In the genomic region with DNA sequence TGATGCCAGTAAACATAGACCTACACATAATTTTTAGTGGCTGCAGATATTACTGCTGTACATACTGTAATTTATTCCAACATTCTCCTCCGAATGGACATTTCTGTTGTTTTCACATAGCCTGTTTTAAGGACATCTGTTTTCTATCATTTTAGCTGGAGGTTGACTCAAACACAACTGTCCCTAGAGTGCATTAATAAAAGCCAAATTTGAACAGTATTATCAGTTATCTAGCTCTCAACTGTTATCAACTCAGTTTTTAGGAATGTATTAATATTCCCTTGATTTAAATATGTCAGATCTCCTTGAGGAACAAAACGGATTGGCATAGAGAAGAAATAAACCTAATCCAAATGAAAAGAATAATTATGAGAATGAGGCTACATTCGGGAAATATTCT, we compare ENCODE assay signal across 43 cellular contexts. TPM values are rescaled to one million over a fixed set of nuclear protein-coding genes. Genes with fewer than 3 reads are reported as not detected.
"Had no signal": no experiment of that assay in that cellular context is flagged by ENCODE, and none has a peak within 500 bp of the region (broad histone marks: within the 10 kb centered on the region; RNA-seq: fewer than 3 reads in every experiment).

No MANE protein-coding gene starts in this region.

- H3K36me3 Mint-ChIP-seq: activated naive CD4-positive, alpha-beta T cell treated with anti-CD3 and anti-CD28 coated beads, Interleukin-2, amount 10 ng/mL, durations not matched to agents 7 days and 5 days; activated naive CD4-positive, alpha-beta T cell treated with anti-CD3 and anti-CD28 coated beads, Interleukin-2, amount 50 U/mL, for 24 hours; activated naive CD4-positive, alpha-beta T cell treated with anti-CD3 and anti-CD28 coated beads, Interleukin-2, amount 50 U/mL, for 72 hours; activated naive CD8-positive, alpha-beta T cell; activated naive CD8-positive, alpha-beta T cell treated with anti-CD3 and anti-CD28 coated beads for 36 hours; activated naive CD8-positive, alpha-beta T cell treated with anti-CD3 and anti-CD28 coated beads, Interleukin-2, amount 10 ng/mL, durations not matched to agents 7 days and 5 days; brain had no signal

- H3K4me3 Mint-ChIP-seq: activated naive CD4-positive, alpha-beta T cell treated with anti-CD3 and anti-CD28 coated beads for 36 hours; activated naive CD4-positive, alpha-beta T cell treated with anti-CD3 and anti-CD28 coated beads, Interleukin-2, amount 10 ng/mL, durations not matched to agents 7 days and 5 days; activated naive CD4-positive, alpha-beta T cell treated with anti-CD3 and anti-CD28 coated beads, Interleukin-2, amount 50 U/mL, for 24 hours; activated naive CD8-positive, alpha-beta T cell; activated naive CD8-positive, alpha-beta T cell treated with anti-CD3 and anti-CD28 coated beads for 36 hours; activated naive CD8-positive, alpha-beta T cell treated with anti-CD3 and anti-CD28 coated beads, Interleukin-2, amount 10 ng/mL, durations not matched to agents 7 days and 5 days; activated naive CD8-positive, alpha-beta T cell treated with anti-CD3 and anti-CD28 coated beads, Interleukin-2, amount 50 U/mL, for 24 hours; activated T-cell treated with anti-CD3 and anti-CD28 coated beads, Interleukin-2, amount 50 U/mL, for 24 hours; activated T-cell treated with anti-CD3 and anti-CD28 coated beads, Interleukin-2, amount 50 U/mL, for 4 hours; activated T-cell treated with anti-CD3 and anti-CD28 coated beads, Interleukin-2, amount 50 U/mL, for 72 hours; activated T-helper 1 cell treated with anti-CD3 and anti-CD28 coated beads, Interleukin-12 subunit alpha, Interleukin-12 subunit beta, Interleukin-2, Interleukin-4 antibody, amounts not matched to agents 30 ng/mL and 10 ng/mL and 1 ng/mL, durations not matched to agents 14 hours and 24 hours and 36 hours; activated T-helper 17 cell treated with anti-CD3 and anti-CD28 coated beads, Interleukin-2, amount 50 U/mL, for 72 hours; brain; central memory CD8-positive, alpha-beta T cell had no signal

- FAIRE-seq: astrocyte, bronchial epithelial cell had no signal

- H3K9me3 ChIP-seq: adrenal gland, ascending aorta, body of pancreas, breast epithelium had no signal

- H3K27me3 Mint-ChIP-seq: activated naive CD4-positive, alpha-beta T cell treated with anti-CD3 and anti-CD28 coated beads, Interleukin-2, amount 50 U/mL, for 24 hours; activated naive CD8-positive, alpha-beta T cell; activated T-cell treated with anti-CD3 and anti-CD28 coated beads, Interleukin-2, amount 50 U/mL, for 24 hours had no signal

- H3K36me3 ChIP-seq: adrenal gland, ascending aorta, brain microvascular endothelial cell, breast epithelium, cardiac muscle cell had no signal

- H3K9me3 Mint-ChIP-seq: activated naive CD4-positive, alpha-beta T cell treated with anti-CD3 and anti-CD28 coated beads for 36 hours; activated naive CD4-positive, alpha-beta T cell treated with anti-CD3 and anti-CD28 coated beads, Interleukin-2, amount 10 ng/mL, durations not matched to agents 7 days and 5 days; activated naive CD4-positive, alpha-beta T cell treated with anti-CD3 and anti-CD28 coated beads, Interleukin-2, amount 50 U/mL, for 24 hours; activated naive CD4-positive, alpha-beta T cell treated with anti-CD3 and anti-CD28 coated beads, Interleukin-2, amount 50 U/mL, for 72 hours; activated naive CD8-positive, alpha-beta T cell treated with anti-CD3 and anti-CD28 coated beads for 36 hours; activated naive CD8-positive, alpha-beta T cell treated with anti-CD3 and anti-CD28 coated beads, Interleukin-2, amount 10 ng/mL, durations not matched to agents 7 days and 5 days; activated naive CD8-positive, alpha-beta T cell treated with anti-CD3 and anti-CD28 coated beads, Interleukin-2, amount 50 U/mL, for 24 hours; activated T-cell treated with anti-CD3 and anti-CD28 coated beads, Interleukin-2, amount 50 U/mL, for 24 hours; activated T-cell treated with anti-CD3 and anti-CD28 coated beads, Interleukin-2, amount 50 U/mL, for 4 hours; activated T-cell treated with anti-CD3 and anti-CD28 coated beads, Interleukin-2, amount 50 U/mL, for 72 hours; activated T-helper 1 cell treated with anti-CD3 and anti-CD28 coated beads, Interleukin-12 subunit alpha, Interleukin-12 subunit beta, Interleukin-2, Interleukin-4 antibody, amounts not matched to agents 30 ng/mL and 10 ng/mL and 1 ng/mL, durations not matched to agents 14 hours and 24 hours and 36 hours; activated T-helper 17 cell treated with anti-CD3 and anti-CD28 coated beads, Interleukin-2, amount 50 U/mL, for 72 hours; activated T-helper 2 cell treated with anti-CD3 and anti-CD28 coated beads, Interferon-gamma antibody, Interleukin-2, Interleukin-4, amounts not matched to agents 10 μg/mL and 5 μg/mL and 100 μg/mL, durations not matched to agents 14 hours and 24 hours and 36 hours; central memory CD8-positive, alpha-beta T cell had no signal

- H3K4me3 ChIP-seq: adrenal gland, ascending aorta, body of pancreas, breast epithelium, cardiac muscle cell had no signal

- H3K27ac Mint-ChIP-seq: activated naive CD4-positive, alpha-beta T cell treated with anti-CD3 and anti-CD28 coated beads for 36 hours; activated naive CD4-positive, alpha-beta T cell treated with anti-CD3 and anti-CD28 coated beads, Interleukin-2, amount 10 ng/mL, durations not matched to agents 7 days and 5 days; activated naive CD4-positive, alpha-beta T cell treated with anti-CD3 and anti-CD28 coated beads, Interleukin-2, amount 50 U/mL, for 24 hours; activated naive CD4-positive, alpha-beta T cell treated with anti-CD3 and anti-CD28 coated beads, Interleukin-2, amount 50 U/mL, for 72 hours; activated naive CD8-positive, alpha-beta T cell; activated naive CD8-positive, alpha-beta T cell treated with anti-CD3 and anti-CD28 coated beads for 36 hours; activated naive CD8-positive, alpha-beta T cell treated with anti-CD3 and anti-CD28 coated beads, Interleukin-2, amount 10 ng/mL, durations not matched to agents 7 days and 5 days; activated naive CD8-positive, alpha-beta T cell treated with anti-CD3 and anti-CD28 coated beads, Interleukin-2, amount 50 U/mL, for 24 hours; activated T-cell treated with anti-CD3 and anti-CD28 coated beads, Interleukin-2, amount 50 U/mL, for 24 hours; activated T-cell treated with anti-CD3 and anti-CD28 coated beads, Interleukin-2, amount 50 U/mL, for 72 hours; activated T-helper 1 cell treated with anti-CD3 and anti-CD28 coated beads, Interleukin-12 subunit alpha, Interleukin-12 subunit beta, Interleukin-2, Interleukin-4 antibody, amounts not matched to agents 30 ng/mL and 10 ng/mL and 1 ng/mL, durations not matched to agents 14 hours and 24 hours and 36 hours; activated T-helper 17 cell treated with anti-CD3 and anti-CD28 coated beads, Interleukin-2, amount 50 U/mL, for 72 hours; activated T-helper 2 cell treated with anti-CD3 and anti-CD28 coated beads, Interferon-gamma antibody, Interleukin-2, Interleukin-4, amounts not matched to agents 10 μg/mL and 5 μg/mL and 100 μg/mL, durations not matched to agents 14 hours and 24 hours and 36 hours had no signal

- H3K4me1 ChIP-seq: adrenal gland, ascending aorta, body of pancreas, breast epithelium had no signal

- H3K27me3 ChIP-seq: adrenal gland, ascending aorta, body of pancreas, brain microvascular endothelial cell, breast epithelium had no signal

- DNase-seq: activated effector memory CD4-positive, alpha-beta T cell treated with anti-CD3 and anti-CD28 coated beads, Interleukin-2, amount 50 U/mL, for 16 hours; activated effector memory CD4-positive, alpha-beta T cell treated with Interleukin-2 at 50 U/mL for 16 hours; activated gamma-delta T cell; activated gamma-delta T cell treated with Interleukin-2 at 50 U/mL for 16 hours; activated naive CD4-positive, alpha-beta T cell; activated naive CD4-positive, alpha-beta T cell treated with anti-CD3 and anti-CD28 coated beads for 36 hours; activated naive CD4-positive, alpha-beta T cell treated with anti-CD3 and anti-CD28 coated beads, Interleukin-2, amount 10 ng/mL, durations not matched to agents 7 days and 5 days; activated naive CD4-positive, alpha-beta T cell treated with anti-CD3 and anti-CD28 coated beads, Interleukin-2, amount 50 U/mL, for 16 hours; activated naive CD4-positive, alpha-beta T cell treated with Interleukin-2 at 50 U/mL for 16 hours; activated naive CD8-positive, alpha-beta T cell treated with anti-CD3 and anti-CD28 coated beads for 36 hours; activated naive CD8-positive, alpha-beta T cell treated with anti-CD3 and anti-CD28 coated beads, Interleukin-2, amount 10 ng/mL, durations not matched to agents 7 days and 5 days; activated naive CD8-positive, alpha-beta T cell treated with anti-CD3 and anti-CD28 coated beads, Interleukin-2, amount 50 U/mL, for 24 hours; activated T-cell treated with anti-CD3 and anti-CD28 coated beads for 4 hours; activated T-cell treated with anti-CD3 and anti-CD28 coated beads, Interleukin-2, amount 50 U/mL, for 1 hour; activated T-cell treated with anti-CD3 and anti-CD28 coated beads, Interleukin-2, amount 50 U/mL, for 24 hours; activated T-cell treated with anti-CD3 and anti-CD28 coated beads, Interleukin-2, amount 50 U/mL, for 4 hours; activated T-cell treated with anti-CD3 and anti-CD28 coated beads, Interleukin-2, amount 50 U/mL, for 48 hours; activated T-cell treated with anti-CD3 and anti-CD28 coated beads, Interleukin-2, amount 50 U/mL, for 72 hours; adrenal gland; amniotic stem cell; amygdala; anterior cingulate cortex; aorta; body of pancreas; brain microvascular endothelial cell; caudate nucleus; central memory CD4-positive, alpha-beta T cell; cerebellar nuclear complex had no signal

- H3K4me1 Mint-ChIP-seq: activated naive CD4-positive, alpha-beta T cell treated with anti-CD3 and anti-CD28 coated beads, Interleukin-2, amount 50 U/mL, for 24 hours; activated naive CD8-positive, alpha-beta T cell treated with anti-CD3 and anti-CD28 coated beads, Interleukin-2, amount 10 ng/mL, durations not matched to agents 7 days and 5 days; activated T-helper 17 cell treated with anti-CD3 and anti-CD28 coated beads, Interleukin-2, amount 50 U/mL, for 72 hours; central memory CD8-positive, alpha-beta T cell had no signal

- ATAC-seq: activated naive CD4-positive, alpha-beta T cell treated with anti-CD3 and anti-CD28 coated beads, Interleukin-2, amount 50 U/mL, for 72 hours; activated naive CD8-positive, alpha-beta T cell treated with anti-CD3 and anti-CD28 coated beads, Interleukin-2, amount 50 U/mL, for 24 hours; activated T-cell treated with anti-CD3 and anti-CD28 coated beads, Interleukin-2, amount 50 U/mL, for 4 hours; activated T-cell treated with anti-CD3 and anti-CD28 coated beads, Interleukin-2, amount 50 U/mL, for 72 hours; activated T-helper 17 cell treated with anti-CD3 and anti-CD28 coated beads, Interleukin-2, amount 50 U/mL, for 72 hours; body of pancreas had no signal

- H3K27ac ChIP-seq: adrenal gland, ascending aorta, body of pancreas, brain microvascular endothelial cell, breast epithelium, cardiac muscle cell had no signal

RNA-seq across cellular contexts. Expression of gene PIWIL1, which starts 17.1 kb away (rescaled TPM):
- total RNA-seq: activated naive CD4-positive, alpha-beta T cell treated with anti-CD3 and anti-CD28 coated beads for 36 hours; activated naive CD4-positive, alpha-beta T cell treated with anti-CD3 and anti-CD28 coated beads, Interleukin-2, amount 50 U/mL, for 72 hours; activated naive CD8-positive, alpha-beta T cell treated with anti-CD3 and anti-CD28 coated beads for 36 hours; activated naive CD8-positive, alpha-beta T cell treated with anti-CD3 and anti-CD28 coated beads, Interleukin-2, amount 10 ng/mL, durations not matched to agents 7 days and 5 days; activated T-cell treated with anti-CD3 and anti-CD28 coated beads, Interleukin-2, amount 50 U/mL, for 4 hours; activated T-cell treated with anti-CD3 and anti-CD28 coated beads, Interleukin-2, amount 50 U/mL, for 72 hours; activated T-helper 1 cell treated with anti-CD3 and anti-CD28 coated beads, Interleukin-12 subunit alpha, Interleukin-12 subunit beta, Interleukin-2, Interleukin-4 antibody, amounts not matched to agents 30 ng/mL and 10 ng/mL and 1 ng/mL, durations not matched to agents 14 hours and 24 hours and 36 hours; activated T-helper 17 cell treated with anti-CD3 and anti-CD28 coated beads, Interleukin-2, amount 50 U/mL, for 72 hours; activated T-helper 2 cell treated with anti-CD3 and anti-CD28 coated beads, Interferon-gamma antibody, Interleukin-2, Interleukin-4, amounts not matched to agents 10 μg/mL and 5 μg/mL and 100 μg/mL, durations not matched to agents 14 hours and 24 hours and 36 hours; aorta; ascending aorta; astrocyte; body of pancreas; bronchial epithelial cell; cardiac muscle cell; cardiac septum had no signal
- polyA plus RNA-seq: adipose tissue, aorta, cardiac muscle cell had no signal
